ENCODE assay signal across 29 cellular contexts in the genomic region with DNA sequence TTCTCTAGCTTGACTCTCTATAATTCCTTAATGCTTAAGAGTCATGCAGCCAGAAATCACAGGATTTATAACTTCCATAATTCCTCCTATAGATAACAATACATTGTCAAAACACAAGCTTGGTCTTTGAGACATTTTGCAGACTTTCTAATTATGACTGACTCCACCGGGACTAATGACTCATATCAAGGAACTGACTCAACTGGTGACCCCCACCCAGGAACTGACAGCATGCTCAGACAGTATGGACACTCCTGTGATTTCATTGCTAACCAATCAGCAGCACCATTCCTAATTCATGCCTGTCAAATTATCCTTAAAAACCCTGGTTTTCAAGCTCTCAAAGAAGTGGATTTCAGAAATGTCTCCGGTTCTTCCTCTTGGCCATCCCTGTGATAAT.
DNase-seq lines count a peak whose midpoint lies in the region; ATAC-seq, FAIRE-seq and TF ChIP-seq lines count a peak whose summit lies in the region.
"Had no signal": no experiment of that assay in that cellular context is flagged by ENCODE, and none has a peak within 500 bp of the region (broad histone marks: within the 10 kb centered on the region; RNA-seq: fewer than 3 reads in every experiment).

No MANE protein-coding gene starts in this region.

- H3K4me3 Mint-ChIP-seq in endothelial cell (ENCODE audit: unreplicated experiment): no peak overlapping the region
- H3K4me3 Mint-ChIP-seq: CD4-positive, CD25-positive, alpha-beta regulatory T cell had no signal

- no peak for TF ChIP-seq POLR2A in esophagus squamous epithelium (IDR thresholded peaks at IDR 0.05)

- no peaks in the 10 kb centered on the region for H3K36me3 ChIP-seq in bronchial epithelial cell (ENCODE audit: control insufficient read depth, insufficient read depth, low read length)
- no peaks in the 10 kb centered on the region for H3K36me3 ChIP-seq in esophagus squamous epithelium

- no peak overlapping the region for H3K27ac ChIP-seq in foreskin keratinocyte
- no peak overlapping the region for H3K27ac ChIP-seq in esophagus squamous epithelium
- H3K27ac ChIP-seq: HL-60 had no signal

- FAIRE-seq in bronchial epithelial cell (lab: Jason Lieb, UNC): no peak
- FAIRE-seq: A204.1, G401.6, GM12892, GM19239, HTR-8/SVneo had no signal

- no peaks in the 10 kb centered on the region for H3K4me1 Mint-ChIP-seq in endothelial cell (ENCODE audit: unreplicated experiment)
- H3K4me1 Mint-ChIP-seq: CD4-positive, CD25-positive, alpha-beta regulatory T cell had no signal

- peak; percentile 17 for DNase-seq in EL
- DNase-seq in LHCN-M2 (ENCODE audit: low read depth): peak; percentile 8
- DNase-seq in bronchial epithelial cell (ENCODE audit: low read depth): peak; percentile 66
- peak; percentile 22 to 65 for DNase-seq in foreskin keratinocyte
- DNase-seq in endothelial cell (ENCODE audit: low spot score): no peak
- DNase-seq in mucosa of gallbladder (ENCODE audit: low spot score): no peak
- no peak for DNase-seq in AG08396 (ENCODE audit: low spot score)
- DNase-seq in esophagus squamous epithelium (lab: John Stamatoyannopoulos, UW): no peak
- DNase-seq: CD4-positive, CD25-positive, alpha-beta regulatory T cell; COR-L47; DND-41; GOT3; HCEC 1CT; KG1; MV-4-11; NCI-H1694; NCI-H2081; NCI-H2171; NCI-H345; NCI-H524 treated with DMSO at 0.1 percent for 48 hours; NCI-H82; Right ventricle myocardium superior had no signal

- H3K4me3 ChIP-seq in bronchial epithelial cell (ENCODE audit: low read depth, low read length) (no peak overlapping the region), esophagus squamous epithelium (no peak overlapping the region)

- no peaks in the 10 kb centered on the region for H3K36me3 Mint-ChIP-seq in endothelial cell (ENCODE audit: low read depth, unreplicated experiment)
- H3K36me3 Mint-ChIP-seq: CD4-positive, CD25-positive, alpha-beta regulatory T cell had no signal

- WGBS in esophagus squamous epithelium, 2 donors: 33 to 73% methylated on average over 1 to 2 of the region's 2 CpGs

- intact Hi-C loops in esophagus squamous epithelium (cut with DNase I): no loop called here

- H3K27ac Mint-ChIP-seq in endothelial cell (ENCODE audit: unreplicated experiment): no peak overlapping the region
- H3K27ac Mint-ChIP-seq: CD4-positive, CD25-positive, alpha-beta regulatory T cell had no signal

- peak; percentile 89 for ATAC-seq in foreskin keratinocyte
- ATAC-seq: Panc1 had no signal

- H3K9me3 ChIP-seq in esophagus squamous epithelium: no peaks in the 10 kb centered on the region

- TF ChIP-seq CTCF in bronchial epithelial cell (IDR thresholded peaks at IDR 0.05; ENCODE audit: insufficient read depth, low read length, severe bottlenecking): no peak
- no peak for TF ChIP-seq CTCF in foreskin keratinocyte (conservative IDR thresholded peaks at IDR 0.05)
- TF ChIP-seq CTCF in endothelial cell (IDR thresholded peaks at IDR 0.05; ENCODE audit: unreplicated experiment): no peak
- TF ChIP-seq CTCF in esophagus squamous epithelium (IDR thresholded peaks at IDR 0.05): no peak

- peaks cover 2% of the 10 kb centered on the region for H3K27me3 Mint-ChIP-seq in endothelial cell (ENCODE audit: unreplicated experiment)
- H3K27me3 Mint-ChIP-seq: CD4-positive, CD25-positive, alpha-beta regulatory T cell had no signal

- H3K27me3 ChIP-seq in bronchial epithelial cell (ENCODE audit: control insufficient read depth, insufficient read depth, low read length): no peaks in the 10 kb centered on the region
- H3K27me3 ChIP-seq in foreskin keratinocyte: no peaks in the 10 kb centered on the region
- H3K27me3 ChIP-seq in esophagus squamous epithelium: no peaks in the 10 kb centered on the region

- H3K4me1 ChIP-seq in foreskin keratinocyte (no peaks in the 10 kb centered on the region), esophagus squamous epithelium (no peaks in the 10 kb centered on the region)

- no peaks in the 10 kb centered on the region for H3K9me3 Mint-ChIP-seq in endothelial cell (ENCODE audit: unreplicated experiment)

Comparison
In these comparisons a context has a peak if more than half of its experiments do, and no peak if none do; other contexts are left out.
1. DNase-seq: peak in EL (single experiment), LHCN-M2 (single experiment), bronchial epithelial cell (single experiment) and foreskin keratinocyte (2 of 2); none in endothelial cell (single experiment), mucosa of gallbladder (single experiment), AG08396 (single experiment) and esophagus squamous epithelium (single experiment).